Comparison of ENCODE assay signal across 9 cellular contexts in genomic region chr19:10388957-10389356, GRCh38. TPM values are rescaled to one million over a fixed set of nuclear protein-coding genes. Genes with fewer than 3 reads are reported as not detected.
A peak's percentile ranks its signal among the peaks of the same experiment; 100 is the strongest.
DNase-seq lines count a peak whose midpoint lies in the region; ATAC-seq and TF ChIP-seq lines count a peak whose summit lies in the region.
"Had no signal": no experiment of that assay in that cellular context is flagged by ENCODE, and none has a peak within 500 bp of the region (broad histone marks: within the 10 kb centered on the region; RNA-seq: fewer than 3 reads in every experiment).

No MANE protein-coding gene starts in this region.

- H3K4me3 Mint-ChIP-seq in activated T-cell treated with anti-CD3 and anti-CD28 coated beads, Interleukin-2, amount 50 U/mL, for 24 hours = no peak overlapping the region
- H3K4me3 Mint-ChIP-seq in neural crest cell = peak overlapping the region; percentile 81
- H3K4me3 Mint-ChIP-seq: activated naive CD8-positive, alpha-beta T cell had no signal

- H3K27ac ChIP-seq in Karpas-422 (ENCODE audit: low read length) = no peak overlapping the region
- H3K27ac ChIP-seq in Peyer's patch = no peak overlapping the region

- H3K79me2 ChIP-seq in Karpas-422 (ENCODE audit: low read length) = no peaks in the 10 kb centered on the region

- peak; percentile 87 to 96 (median 93) for TF ChIP-seq CTCF in Peyer's patch (IDR thresholded peaks at IDR 0.05)
- TF ChIP-seq CTCF in fibroblast of mammary gland (conservative IDR thresholded peaks at IDR 0.05; ENCODE audit: control insufficient read depth, insufficient read depth, low read depth, low read length) = peak; percentile 96
- peak; percentile 95 for TF ChIP-seq CTCF in neural crest cell (conservative IDR thresholded peaks at IDR 0.05)

- H3K27ac Mint-ChIP-seq in activated T-cell treated with anti-CD3 and anti-CD28 coated beads, Interleukin-2, amount 50 U/mL, for 24 hours = no peak overlapping the region
- no peak overlapping the region for H3K27ac Mint-ChIP-seq in neural crest cell (ENCODE audit: unreplicated experiment)
- H3K27ac Mint-ChIP-seq: activated naive CD8-positive, alpha-beta T cell had no signal

- peaks cover 48% of the 10 kb centered on the region for H3K36me3 Mint-ChIP-seq in activated T-cell treated with anti-CD3 and anti-CD28 coated beads, Interleukin-2, amount 50 U/mL, for 24 hours (ENCODE audit: low read depth)
- peaks cover 6% of the 10 kb centered on the region for H3K36me3 Mint-ChIP-seq in neural crest cell (ENCODE audit: low read depth)
- H3K36me3 Mint-ChIP-seq: activated naive CD8-positive, alpha-beta T cell had no signal

- H3K4me1 Mint-ChIP-seq in activated T-cell treated with anti-CD3 and anti-CD28 coated beads, Interleukin-2, amount 50 U/mL, for 24 hours (ENCODE audit: low read depth) = peaks cover 4% of the 10 kb centered on the region
- peaks cover 4% of the 10 kb centered on the region for H3K4me1 Mint-ChIP-seq in neural crest cell

- no peaks in the 10 kb centered on the region for H3K27me3 Mint-ChIP-seq in activated T-cell treated with anti-CD3 and anti-CD28 coated beads, Interleukin-2, amount 50 U/mL, for 24 hours
- H3K27me3 Mint-ChIP-seq in neural crest cell (ENCODE audit: low read depth) = peaks cover 3% of the 10 kb centered on the region
- H3K27me3 Mint-ChIP-seq: activated naive CD8-positive, alpha-beta T cell had no signal

- no peak overlapping the region for H3K4me2 ChIP-seq in Karpas-422 (ENCODE audit: low read depth, low read length, poor library complexity, severe bottlenecking)

- H3K4me1 ChIP-seq in Karpas-422 (ENCODE audit: low read length) (no peaks in the 10 kb centered on the region), Peyer's patch (peaks cover 0 to 3% (median 0%) of the 10 kb centered on the region in 4 donors)

- peaks cover 8% of the 10 kb centered on the region; the same call in 1 of the 2 replicates for H4K20me1 ChIP-seq in Karpas-422 (ENCODE audit: insufficient read depth, low read depth, low read length)

- H3K36me3 ChIP-seq in Karpas-422 (ENCODE audit: insufficient read depth, low read length) = no peaks in the 10 kb centered on the region
- peaks cover 0 to 32% (median 0%) of the 10 kb centered on the region in 3 donors for H3K36me3 ChIP-seq in Peyer's patch

- H2AFZ ChIP-seq in Karpas-422 (ENCODE audit: low read length) = no peak overlapping the region

- no peak overlapping the region for H3K9ac ChIP-seq in Karpas-422 (ENCODE audit: low read length)

- no peak for TF ChIP-seq POLR2A in Peyer's patch (IDR thresholded peaks at IDR 0.05)

- H3K9me3 ChIP-seq in Karpas-422 (ENCODE audit: low read length) (no peaks in the 10 kb centered on the region), Peyer's patch (no peaks in the 10 kb centered on the region)

- H3K9me2 ChIP-seq in Karpas-422 (replicated peaks; ENCODE audit: insufficient read depth, low read length) = no peaks in the 10 kb centered on the region

- no peak for ATAC-seq in HG02798 (IDR thresholded peaks at IDR 0.05; ENCODE audit: poor library complexity, unreplicated experiment)

- no peaks in the 10 kb centered on the region for H3K27me3 ChIP-seq in Karpas-422 (ENCODE audit: low read length)
- H3K27me3 ChIP-seq in Peyer's patch = no peaks in the 10 kb centered on the region

- no peaks in the 10 kb centered on the region for H3K9me3 Mint-ChIP-seq in activated T-cell treated with anti-CD3 and anti-CD28 coated beads, Interleukin-2, amount 50 U/mL, for 24 hours
- H3K9me3 Mint-ChIP-seq in neural crest cell = no peaks in the 10 kb centered on the region

- DNase-seq in DMS 273 (lab: John Stamatoyannopoulos, UW; ENCODE audit: unreplicated experiment) = peak; percentile 92
- peak; percentile 90 for DNase-seq in Karpas-422
- DNase-seq in Peyer's patch = peak; percentile 90 to 97 (median 91)
- DNase-seq in activated T-cell treated with anti-CD3 and anti-CD28 coated beads, Interleukin-2, amount 50 U/mL, for 24 hours = peak; percentile 89
- peak; percentile 81 for DNase-seq in fibroblast of mammary gland (ENCODE audit: low read depth)
- peak; percentile 97 for DNase-seq in neural crest cell (ENCODE audit: low read depth, low spot score)
- peak; percentile 46 for DNase-seq in stromal cell of bone marrow (ENCODE audit: low read depth)

- H3K4me3 ChIP-seq in Karpas-422 (ENCODE audit: low read length) = no peak overlapping the region
- H3K4me3 ChIP-seq in Peyer's patch = no peak overlapping the region
- H3K4me3 ChIP-seq in fibroblast of mammary gland (ENCODE audit: control insufficient read depth, low read depth, low read length) = no peak overlapping the region

RNA-seq across cellular contexts. Expression of gene TYK2, which starts 8.6 kb away (rescaled TPM):
- 108 and 158 TPM in 2 replicates for total RNA-seq in Karpas-422 (2014; rRNA removed; shearing (Covaris generic); ENCODE audit: low replicate concordance)
- 100 to 1,000 TPM; 138 to 531 (median 246) TPM for total RNA-seq in Peyer's patch
- 100 and 103 TPM in 2 replicates for total RNA-seq in neural crest cell

RNA-seq across cellular contexts. Expression of gene CDC37, which starts 14.4 kb away (rescaled TPM):
- 86.3 and 225 TPM in 2 replicates for total RNA-seq in Karpas-422 (2014; rRNA removed; shearing (Covaris generic); ENCODE audit: low replicate concordance)
- 100 to 1,000 TPM; 118 to 443 (median 159) TPM for total RNA-seq in Peyer's patch
- total RNA-seq in neural crest cell = 164 TPM in 2 replicates

RNA-seq across cellular contexts. Expression of gene PDE4A, which starts 31.4 kb away (rescaled TPM):
- 2.6 and 2.9 TPM in 2 replicates for total RNA-seq in Karpas-422 (2014; rRNA removed; shearing (Covaris generic); ENCODE audit: low replicate concordance)
- total RNA-seq in Peyer's patch (1 to 10 TPM; 3.3 to 7.2 (median 5.1) TPM), neural crest cell (1.5 and 2.1 TPM in 2 replicates)

RNA-seq across cellular contexts. Expression of gene ICAM3, which starts 49.5 kb away (rescaled TPM):
- total RNA-seq in Karpas-422 (2014; rRNA removed; shearing (Covaris generic); ENCODE audit: low replicate concordance) = 92.1 and 206 TPM in 2 replicates
- total RNA-seq in Peyer's patch = 10 to 100 TPM in 3 of 4 donors, 1 to 10 TPM in 1; 5.5 to 20.6 (median 10.8) TPM
- total RNA-seq in neural crest cell = 9.7 and 10.0 TPM in 2 replicates

RNA-seq across cellular contexts. Expression of gene RAVER1, which starts 55.6 kb away (rescaled TPM):
- 13.2 and 19.6 TPM in 2 replicates for total RNA-seq in Karpas-422 (2014; rRNA removed; shearing (Covaris generic); ENCODE audit: low replicate concordance)
- total RNA-seq in Peyer's patch = 10 to 100 TPM; 42.1 to 66.5 (median 55.8) TPM
- total RNA-seq in neural crest cell = 75.9 and 78.2 TPM in 2 replicates

Comparison
In these comparisons a context has a peak if more than half of its experiments do, and no peak if none do; other contexts are left out.
1. DNase-seq: peak in every context shown above with its lines; median percentile 97 in neural crest cell; 92 in DMS 273; 91 in Peyer's patch; 90 in Karpas-422; 89 in activated T-cell treated with anti-CD3 and anti-CD28 coated beads, Interleukin-2, amount 50 U/mL, for 24 hours; 81 in fibroblast of mammary gland; 46 in stromal cell of bone marrow.